In the genomic region with DNA sequence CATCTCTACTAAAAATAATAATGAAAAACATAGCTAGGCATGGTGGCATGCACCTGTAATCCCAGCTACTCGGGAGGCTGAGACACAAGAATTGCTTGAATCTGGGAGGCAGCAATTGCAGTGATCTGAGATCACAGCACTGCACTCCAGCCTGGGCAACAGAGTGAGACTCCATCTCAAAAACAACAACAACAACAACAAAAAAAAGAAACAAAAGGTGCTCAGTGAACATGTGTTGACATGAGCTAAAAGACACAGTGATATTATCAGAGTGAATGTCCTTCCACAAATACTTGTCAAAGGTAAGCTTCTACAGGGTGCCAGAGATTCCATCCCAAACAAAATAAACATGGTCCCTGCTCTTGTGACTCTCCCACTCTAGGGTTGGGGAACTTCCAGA, we compare ENCODE assay signal across 1 cellular context.
A peak's percentile ranks its signal among the peaks of the same experiment; 100 is the strongest.
TF ChIP-seq lines count a peak whose summit lies in the region.

No MANE protein-coding gene starts in this region.

TF ChIP-seq in HepG2, 621 proteins besides CTCF, POLR2A, EP300 and RAD21:
- TF ChIP-seq, protein P1, sequence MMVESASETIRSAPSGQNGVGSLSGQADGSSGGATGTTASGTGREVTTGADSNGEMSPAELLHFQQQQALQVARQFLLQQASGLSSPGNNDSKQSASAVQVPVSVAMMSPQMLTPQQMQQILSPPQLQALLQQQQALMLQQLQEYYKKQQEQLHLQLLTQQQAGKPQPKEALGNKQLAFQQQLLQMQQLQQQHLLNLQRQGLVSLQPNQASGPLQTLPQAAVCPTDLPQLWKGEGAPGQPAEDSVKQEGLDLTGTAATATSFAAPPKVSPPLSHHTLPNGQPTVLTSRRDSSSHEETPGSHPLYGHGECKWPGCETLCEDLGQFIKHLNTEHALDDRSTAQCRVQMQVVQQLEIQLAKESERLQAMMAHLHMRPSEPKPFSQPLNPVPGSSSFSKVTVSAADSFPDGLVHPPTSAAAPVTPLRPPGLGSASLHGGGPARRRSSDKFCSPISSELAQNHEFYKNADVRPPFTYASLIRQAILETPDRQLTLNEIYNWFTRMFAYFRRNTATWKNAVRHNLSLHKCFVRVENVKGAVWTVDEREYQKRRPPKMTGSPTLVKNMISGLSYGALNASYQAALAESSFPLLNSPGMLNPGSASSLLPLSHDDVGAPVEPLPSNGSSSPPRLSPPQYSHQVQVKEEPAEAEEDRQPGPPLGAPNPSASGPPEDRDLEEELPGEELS (CRISPR knock-in tag; IDR thresholded peaks at IDR 0.05) = peak; percentile 52
- TF ChIP-seq, protein P2, sequence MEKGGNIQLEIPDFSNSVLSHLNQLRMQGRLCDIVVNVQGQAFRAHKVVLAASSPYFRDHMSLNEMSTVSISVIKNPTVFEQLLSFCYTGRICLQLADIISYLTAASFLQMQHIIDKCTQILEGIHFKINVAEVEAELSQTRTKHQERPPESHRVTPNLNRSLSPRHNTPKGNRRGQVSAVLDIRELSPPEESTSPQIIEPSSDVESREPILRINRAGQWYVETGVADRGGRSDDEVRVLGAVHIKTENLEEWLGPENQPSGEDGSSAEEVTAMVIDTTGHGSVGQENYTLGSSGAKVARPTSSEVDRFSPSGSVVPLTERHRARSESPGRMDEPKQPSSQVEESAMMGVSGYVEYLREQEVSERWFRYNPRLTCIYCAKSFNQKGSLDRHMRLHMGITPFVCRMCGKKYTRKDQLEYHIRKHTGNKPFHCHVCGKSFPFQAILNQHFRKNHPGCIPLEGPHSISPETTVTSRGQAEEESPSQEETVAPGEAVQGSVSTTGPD (CRISPR knock-in tag; IDR thresholded peaks at IDR 0.05) = no peak
- TF ChIP-seq ZNF121 (CRISPR knock-in tag; IDR thresholded peaks at IDR 0.05) (peak; percentile 68), HIVEP1 (CRISPR knock-in tag; IDR thresholded peaks at IDR 0.05) (no peak), PHB2 (IDR thresholded peaks at IDR 0.05; ENCODE audit: partially characterized antibody) (no peak), SOX13 (IDR thresholded peaks at IDR 0.05) (no peak), SOX13 (CRISPR knock-in tag; conservative IDR thresholded peaks at IDR 0.05 in 1 of 2, IDR thresholded peaks at IDR 0.05 in 1 of 2) (0 out of 4 replicates have a peak, but pooled peaks of 1 of the 2 experiments have one; percentile 48), ZNF460 (CRISPR knock-in tag; IDR thresholded peaks at IDR 0.05; ENCODE audit: borderline replicate concordance) (no peak), FOXP1 (IDR thresholded peaks at IDR 0.05) (no peak), FOXP1 (CRISPR knock-in tag; IDR thresholded peaks at IDR 0.05) (peak; percentile 54; the same call in 1 of the 2 replicates), SOX5 (CRISPR knock-in tag; IDR thresholded peaks at IDR 0.05; ENCODE audit: borderline replicate concordance) (peak; percentile 53; the same call in 1 of the 2 replicates), CCDC6 (CRISPR knock-in tag; IDR thresholded peaks at IDR 0.05) (no peak), ZFAT (CRISPR knock-in tag; conservative IDR thresholded peaks at IDR 0.05) (no peak), PTBP1 (IDR thresholded peaks at IDR 0.05; ENCODE audit: low read depth, low read length, poor library complexity, severe bottlenecking) (no peak), NFIB (CRISPR knock-in tag; IDR thresholded peaks at IDR 0.05; ENCODE audit: borderline replicate concordance) (no peak), TBL1XR1 (IDR thresholded peaks at IDR 0.05; ENCODE audit: borderline replicate concordance, low read length, partially characterized antibody) (no peak), MXI1 (IDR thresholded peaks at IDR 0.05; ENCODE audit: borderline replicate concordance, low read depth, low read length) (no peak), ZNF772 (CRISPR knock-in tag; IDR thresholded peaks at IDR 0.05) (no peak), WIZ (CRISPR knock-in tag; IDR thresholded peaks at IDR 0.05) (no peak), MXD4 (CRISPR knock-in tag; IDR thresholded peaks at IDR 0.05) (no peak), ZNF30 (CRISPR knock-in tag; IDR thresholded peaks at IDR 0.05) (no peak), NCOA1 (CRISPR knock-in tag; IDR thresholded peaks at IDR 0.05) (no peak), ATF1 (CRISPR knock-in tag; IDR thresholded peaks at IDR 0.05) (no peak), TBX3 (IDR thresholded peaks at IDR 0.05; ENCODE audit: borderline replicate concordance) (no peak), GATAD1 (CRISPR knock-in tag; IDR thresholded peaks at IDR 0.05) (no peak), PAX8 (CRISPR knock-in tag; IDR thresholded peaks at IDR 0.05; ENCODE audit: borderline replicate concordance) (no peak)
- TF ChIP-seq, protein P3, sequence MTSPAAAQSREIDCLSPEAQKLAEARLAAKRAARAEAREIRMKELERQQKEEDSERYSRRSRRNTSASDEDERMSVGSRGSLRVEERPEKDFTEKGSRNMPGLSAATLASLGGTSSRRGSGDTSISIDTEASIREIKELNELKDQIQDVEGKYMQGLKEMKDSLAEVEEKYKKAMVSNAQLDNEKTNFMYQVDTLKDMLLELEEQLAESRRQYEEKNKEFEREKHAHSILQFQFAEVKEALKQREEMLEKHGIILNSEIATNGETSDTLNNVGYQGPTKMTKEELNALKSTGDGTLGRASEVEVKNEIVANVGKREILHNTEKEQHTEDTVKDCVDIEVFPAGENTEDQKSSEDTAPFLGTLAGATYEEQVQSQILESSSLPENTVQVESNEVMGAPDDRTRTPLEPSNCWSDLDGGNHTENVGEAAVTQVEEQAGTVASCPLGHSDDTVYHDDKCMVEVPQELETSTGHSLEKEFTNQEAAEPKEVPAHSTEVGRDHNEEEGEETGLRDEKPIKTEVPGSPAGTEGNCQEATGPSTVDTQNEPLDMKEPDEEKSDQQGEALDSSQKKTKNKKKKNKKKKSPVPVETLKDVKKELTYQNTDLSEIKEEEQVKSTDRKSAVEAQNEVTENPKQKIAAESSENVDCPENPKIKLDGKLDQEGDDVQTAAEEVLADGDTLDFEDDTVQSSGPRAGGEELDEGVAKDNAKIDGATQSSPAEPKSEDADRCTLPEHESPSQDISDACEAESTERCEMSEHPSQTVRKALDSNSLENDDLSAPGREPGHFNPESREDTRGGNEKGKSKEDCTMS (CRISPR knock-in tag; conservative IDR thresholded peaks at IDR 0.05) = no peak
- TF ChIP-seq, protein P4, sequence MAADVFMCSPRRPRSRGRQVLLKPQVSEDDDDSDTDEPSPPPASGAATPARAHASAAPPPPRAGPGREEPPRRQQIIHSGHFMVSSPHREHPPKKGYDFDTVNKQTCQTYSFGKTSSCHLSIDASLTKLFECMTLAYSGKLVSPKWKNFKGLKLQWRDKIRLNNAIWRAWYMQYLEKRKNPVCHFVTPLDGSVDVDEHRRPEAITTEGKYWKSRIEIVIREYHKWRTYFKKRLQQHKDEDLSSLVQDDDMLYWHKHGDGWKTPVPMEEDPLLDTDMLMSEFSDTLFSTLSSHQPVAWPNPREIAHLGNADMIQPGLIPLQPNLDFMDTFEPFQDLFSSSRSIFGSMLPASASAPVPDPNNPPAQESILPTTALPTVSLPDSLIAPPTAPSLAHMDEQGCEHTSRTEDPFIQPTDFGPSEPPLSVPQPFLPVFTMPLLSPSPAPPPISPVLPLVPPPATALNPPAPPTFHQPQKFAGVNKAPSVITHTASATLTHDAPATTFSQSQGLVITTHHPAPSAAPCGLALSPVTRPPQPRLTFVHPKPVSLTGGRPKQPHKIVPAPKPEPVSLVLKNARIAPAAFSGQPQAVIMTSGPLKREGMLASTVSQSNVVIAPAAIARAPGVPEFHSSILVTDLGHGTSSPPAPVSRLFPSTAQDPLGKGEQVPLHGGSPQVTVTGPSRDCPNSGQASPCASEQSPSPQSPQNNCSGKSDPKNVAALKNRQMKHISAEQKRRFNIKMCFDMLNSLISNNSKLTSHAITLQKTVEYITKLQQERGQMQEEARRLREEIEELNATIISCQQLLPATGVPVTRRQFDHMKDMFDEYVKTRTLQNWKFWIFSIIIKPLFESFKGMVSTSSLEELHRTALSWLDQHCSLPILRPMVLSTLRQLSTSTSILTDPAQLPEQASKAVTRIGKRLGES (CRISPR knock-in tag; IDR thresholded peaks at IDR 0.05; ENCODE audit: borderline replicate concordance) = no peak
- TF ChIP-seq, protein P5, sequence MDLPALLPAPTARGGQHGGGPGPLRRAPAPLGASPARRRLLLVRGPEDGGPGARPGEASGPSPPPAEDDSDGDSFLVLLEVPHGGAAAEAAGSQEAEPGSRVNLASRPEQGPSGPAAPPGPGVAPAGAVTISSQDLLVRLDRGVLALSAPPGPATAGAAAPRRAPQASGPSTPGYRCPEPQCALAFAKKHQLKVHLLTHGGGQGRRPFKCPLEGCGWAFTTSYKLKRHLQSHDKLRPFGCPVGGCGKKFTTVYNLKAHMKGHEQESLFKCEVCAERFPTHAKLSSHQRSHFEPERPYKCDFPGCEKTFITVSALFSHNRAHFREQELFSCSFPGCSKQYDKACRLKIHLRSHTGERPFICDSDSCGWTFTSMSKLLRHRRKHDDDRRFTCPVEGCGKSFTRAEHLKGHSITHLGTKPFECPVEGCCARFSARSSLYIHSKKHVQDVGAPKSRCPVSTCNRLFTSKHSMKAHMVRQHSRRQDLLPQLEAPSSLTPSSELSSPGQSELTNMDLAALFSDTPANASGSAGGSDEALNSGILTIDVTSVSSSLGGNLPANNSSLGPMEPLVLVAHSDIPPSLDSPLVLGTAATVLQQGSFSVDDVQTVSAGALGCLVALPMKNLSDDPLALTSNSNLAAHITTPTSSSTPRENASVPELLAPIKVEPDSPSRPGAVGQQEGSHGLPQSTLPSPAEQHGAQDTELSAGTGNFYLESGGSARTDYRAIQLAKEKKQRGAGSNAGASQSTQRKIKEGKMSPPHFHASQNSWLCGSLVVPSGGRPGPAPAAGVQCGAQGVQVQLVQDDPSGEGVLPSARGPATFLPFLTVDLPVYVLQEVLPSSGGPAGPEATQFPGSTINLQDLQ (CRISPR knock-in tag; IDR thresholded peaks at IDR 0.05) = no peak
- TF ChIP-seq, protein P6, sequence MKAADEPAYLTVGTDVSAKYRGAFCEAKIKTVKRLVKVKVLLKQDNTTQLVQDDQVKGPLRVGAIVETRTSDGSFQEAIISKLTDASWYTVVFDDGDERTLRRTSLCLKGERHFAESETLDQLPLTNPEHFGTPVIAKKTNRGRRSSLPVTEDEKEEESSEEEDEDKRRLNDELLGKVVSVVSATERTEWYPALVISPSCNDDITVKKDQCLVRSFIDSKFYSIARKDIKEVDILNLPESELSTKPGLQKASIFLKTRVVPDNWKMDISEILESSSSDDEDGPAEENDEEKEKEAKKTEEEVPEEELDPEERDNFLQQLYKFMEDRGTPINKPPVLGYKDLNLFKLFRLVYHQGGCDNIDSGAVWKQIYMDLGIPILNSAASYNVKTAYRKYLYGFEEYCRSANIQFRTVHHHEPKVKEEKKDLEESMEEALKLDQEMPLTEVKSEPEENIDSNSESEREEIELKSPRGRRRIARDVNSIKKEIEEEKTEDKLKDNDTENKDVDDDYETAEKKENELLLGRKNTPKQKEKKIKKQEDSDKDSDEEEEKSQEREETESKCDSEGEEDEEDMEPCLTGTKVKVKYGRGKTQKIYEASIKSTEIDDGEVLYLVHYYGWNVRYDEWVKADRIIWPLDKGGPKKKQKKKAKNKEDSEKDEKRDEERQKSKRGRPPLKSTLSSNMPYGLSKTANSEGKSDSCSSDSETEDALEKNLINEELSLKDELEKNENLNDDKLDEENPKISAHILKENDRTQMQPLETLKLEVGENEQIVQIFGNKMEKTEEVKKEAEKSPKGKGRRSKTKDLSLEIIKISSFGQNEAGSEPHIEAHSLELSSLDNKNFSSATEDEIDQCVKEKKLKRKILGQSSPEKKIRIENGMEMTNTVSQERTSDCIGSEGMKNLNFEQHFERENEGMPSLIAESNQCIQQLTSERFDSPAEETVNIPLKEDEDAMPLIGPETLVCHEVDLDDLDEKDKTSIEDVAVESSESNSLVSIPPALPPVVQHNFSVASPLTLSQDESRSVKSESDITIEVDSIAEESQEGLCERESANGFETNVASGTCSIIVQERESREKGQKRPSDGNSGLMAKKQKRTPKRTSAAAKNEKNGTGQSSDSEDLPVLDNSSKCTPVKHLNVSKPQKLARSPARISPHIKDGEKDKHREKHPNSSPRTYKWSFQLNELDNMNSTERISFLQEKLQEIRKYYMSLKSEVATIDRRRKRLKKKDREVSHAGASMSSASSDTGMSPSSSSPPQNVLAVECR (CRISPR knock-in tag; IDR thresholded peaks at IDR 0.05; ENCODE audit: borderline replicate concordance) = no peak
- TF ChIP-seq, protein P7, sequence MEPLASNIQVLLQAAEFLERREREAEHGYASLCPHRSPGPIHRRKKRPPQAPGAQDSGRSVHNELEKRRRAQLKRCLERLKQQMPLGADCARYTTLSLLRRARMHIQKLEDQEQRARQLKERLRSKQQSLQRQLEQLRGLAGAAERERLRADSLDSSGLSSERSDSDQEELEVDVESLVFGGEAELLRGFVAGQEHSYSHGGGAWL (CRISPR knock-in tag; IDR thresholded peaks at IDR 0.05) = no peak
